Comparison of ENCODE assay signal across 10 cellular contexts in genomic region chr1:204314209-204314892, GRCh38. TPM values are rescaled to one million over a fixed set of nuclear protein-coding genes. Genes with fewer than 3 reads are reported as not detected.
DNase-seq lines count a peak whose midpoint lies in the region; ATAC-seq and TF ChIP-seq lines count a peak whose summit lies in the region.
"Had no signal": no experiment of that assay in that cellular context is flagged by ENCODE, and none has a peak within 500 bp of the region (broad histone marks: within the 10 kb centered on the region; RNA-seq: fewer than 3 reads in every experiment).

No MANE protein-coding gene starts in this region.

- no peak overlapping the region for H3K4me3 ChIP-seq in gastroesophageal sphincter

- ATAC-seq in memory B cell (ENCODE audit: low read depth), result peak; percentile 79
- no peak for ATAC-seq in activated CD8-positive, alpha-beta T cell treated with anti-CD3 and anti-CD28 coated beads for 36 hours
- ATAC-seq in gastroesophageal sphincter, result no peak

- no peak for TF ChIP-seq EP300 in gastroesophageal sphincter (IDR thresholded peaks at IDR 0.05)

- no peaks in the 10 kb centered on the region for H3K9me3 Mint-ChIP-seq in memory B cell
- no peaks in the 10 kb centered on the region for H3K9me3 Mint-ChIP-seq in activated CD8-positive, alpha-beta T cell treated with anti-CD3 and anti-CD28 coated beads for 36 hours
- H3K9me3 Mint-ChIP-seq: activated CD4-positive, alpha-beta T cell treated with anti-CD3 and anti-CD28 coated beads, Interleukin-2, amount 10 ng/mL, durations not matched to agents 7 days and 5 days had no signal

- peaks cover 12% of the 10 kb centered on the region for H3K27me3 Mint-ChIP-seq in memory B cell
- H3K27me3 Mint-ChIP-seq in activated CD8-positive, alpha-beta T cell treated with anti-CD3 and anti-CD28 coated beads for 36 hours, result peaks cover 4% of the 10 kb centered on the region

- no peak overlapping the region for H3K27ac Mint-ChIP-seq in memory B cell
- H3K27ac Mint-ChIP-seq in activated CD8-positive, alpha-beta T cell treated with anti-CD3 and anti-CD28 coated beads for 36 hours, result no peak overlapping the region
- H3K27ac Mint-ChIP-seq: activated CD4-positive, alpha-beta T cell treated with anti-CD3 and anti-CD28 coated beads, Interleukin-2, amount 10 ng/mL, durations not matched to agents 7 days and 5 days had no signal

- no peak for TF ChIP-seq POLR2A in gastroesophageal sphincter (IDR thresholded peaks at IDR 0.05)

- no peaks in the 10 kb centered on the region for H3K4me1 ChIP-seq in gastroesophageal sphincter

- TF ChIP-seq CTCF in RWPE1 (conservative IDR thresholded peaks at IDR 0.05; ENCODE audit: low read depth) (no peak), gastroesophageal sphincter (IDR thresholded peaks at IDR 0.05) (no peak)
- no peak for TF ChIP-seq CTCF in activated CD8-positive, alpha-beta T cell treated with anti-CD3 and anti-CD28 coated beads for 36 hours (IDR thresholded peaks at IDR 0.05)

- peaks cover 3% of the 10 kb centered on the region for H3K36me3 Mint-ChIP-seq in memory B cell
- no peaks in the 10 kb centered on the region for H3K36me3 Mint-ChIP-seq in activated CD8-positive, alpha-beta T cell treated with anti-CD3 and anti-CD28 coated beads for 36 hours (ENCODE audit: low read depth)

- H3K27ac ChIP-seq in RWPE1, result no peak overlapping the region
- no peak overlapping the region for H3K27ac ChIP-seq in gastroesophageal sphincter

- no peaks in the 10 kb centered on the region for H3K36me3 ChIP-seq in gastroesophageal sphincter

- intact Hi-C loops in activated CD8-positive, alpha-beta T cell treated with anti-CD3 and anti-CD28 coated beads for 36 hours (cut with micrococcal nuclease), result no loop called here

- 83 to 100% methylated on average over 5 to 6 of the region's 7 CpGs for WGBS in gastroesophageal sphincter (ENCODE audit: low coverage in 1 of 2), 2 donors

- peaks cover 12% of the 10 kb centered on the region for H3K27me3 ChIP-seq in gastroesophageal sphincter

- CTCF ChIA-PET in RWPE1 (lab: Yijun Ruan, JAX), result interaction anchor here (0.6 to 1.2 kb wide), 4 partner anchors 56 to 185 kb away, joined by 3 read pairs; no protein-coding TSS in a partner anchor
- CTCF ChIA-PET in activated CD8-positive, alpha-beta T cell treated with anti-CD3 and anti-CD28 coated beads for 36 hours (lab: Charles Lee), result interaction anchor here (1.3 kb wide), 1 partner anchor 45 kb away, joined by 3 read pairs; the partner anchor contains the start of gene PLEKHA6

- POLR2A ChIA-PET in RWPE1 (lab: Yijun Ruan, JAX; ENCODE audit: low non-redundant PET), result interaction anchor here (0.6 kb wide), 1 partner anchor 15 kb away, joined by 4 read pairs; no protein-coding TSS in a partner anchor
- POLR2A ChIA-PET in activated CD8-positive, alpha-beta T cell treated with anti-CD3 and anti-CD28 coated beads for 36 hours (lab: Charles Lee), result interaction anchor here (0.8 kb wide), 1 partner anchor 14 kb away, joined by 3 read pairs; no protein-coding TSS in a partner anchor

- DNase-seq in DMS53 (lab: John Stamatoyannopoulos, UW), result peak; percentile 95
- DNase-seq in NCI-H1436 treated with DMSO at 0.1 percent for 48 hours (lab: John Stamatoyannopoulos, UW), result peak; percentile 65
- peak; percentile 40 for DNase-seq in RWPE1 (ENCODE audit: low spot score)
- DNase-seq in memory B cell (ENCODE audit: low spot score in 2 of 2), result no peak
- no peak for DNase-seq in activated CD8-positive, alpha-beta T cell treated with anti-CD3 and anti-CD28 coated beads for 36 hours
- no peak for DNase-seq in HK-2 (ENCODE audit: unreplicated experiment)
- no peak for DNase-seq in globus pallidus (ENCODE audit: low spot score)
- DNase-seq: activated CD4-positive, alpha-beta T cell treated with anti-CD3 and anti-CD28 coated beads, Interleukin-2, amount 10 ng/mL, durations not matched to agents 7 days and 5 days; islet precursor cell had no signal

- H3K9me3 ChIP-seq in gastroesophageal sphincter, result no peaks in the 10 kb centered on the region

- H3K4me3 Mint-ChIP-seq in memory B cell, result peak overlapping the region; percentile 70
- H3K4me3 Mint-ChIP-seq in activated CD8-positive, alpha-beta T cell treated with anti-CD3 and anti-CD28 coated beads for 36 hours, result no peak overlapping the region
- H3K4me3 Mint-ChIP-seq: activated CD4-positive, alpha-beta T cell treated with anti-CD3 and anti-CD28 coated beads, Interleukin-2, amount 10 ng/mL, durations not matched to agents 7 days and 5 days had no signal

- H3K4me1 Mint-ChIP-seq in memory B cell, result peaks cover 17% of the 10 kb centered on the region
- no peaks in the 10 kb centered on the region for H3K4me1 Mint-ChIP-seq in activated CD8-positive, alpha-beta T cell treated with anti-CD3 and anti-CD28 coated beads for 36 hours (ENCODE audit: low read depth)
- H3K4me1 Mint-ChIP-seq: activated CD4-positive, alpha-beta T cell treated with anti-CD3 and anti-CD28 coated beads, Interleukin-2, amount 10 ng/mL, durations not matched to agents 7 days and 5 days had no signal

RNA-seq across cellular contexts. Expression of gene PLEKHA6, which starts 45.4 kb away (rescaled TPM):
- total RNA-seq in activated CD8-positive, alpha-beta T cell treated with anti-CD3 and anti-CD28 coated beads for 36 hours, result 1 to 10 TPM; 3.0 to 3.7 TPM
- total RNA-seq in gastroesophageal sphincter, result 10 to 100 TPM in 2 of 4 donors, 1 to 10 TPM in 2; 8.7 to 17.8 (median 11.4) TPM
- total RNA-seq: activated CD4-positive, alpha-beta T cell treated with anti-CD3 and anti-CD28 coated beads, Interleukin-2, amount 10 ng/mL, durations not matched to agents 7 days and 5 days had no signal

Comparison
In these comparisons a context has a peak if more than half of its experiments do, and no peak if none do; other contexts are left out.
1. DNase-seq: peak in DMS53 (single experiment), NCI-H1436 treated with DMSO at 0.1 percent for 48 hours (single experiment) and RWPE1 (single experiment); none in memory B cell (0 of 2), activated CD8-positive, alpha-beta T cell treated with anti-CD3 and anti-CD28 coated beads for 36 hours (single experiment), HK-2 (single experiment) and globus pallidus (single experiment).